Comparison of ENCODE assay signal across 15 cellular contexts in genomic region chr12:8146416-8146771, GRCh38. TPM values are rescaled to one million over a fixed set of nuclear protein-coding genes. Genes with fewer than 3 reads are reported as not detected.
A peak's percentile ranks its signal among the peaks of the same experiment; 100 is the strongest.
DNase-seq lines count a peak whose midpoint lies in the region; ATAC-seq and TF ChIP-seq lines count a peak whose summit lies in the region.
"Had no signal": no experiment of that assay in that cellular context is flagged by ENCODE, and none has a peak within 500 bp of the region (broad histone marks: within the 10 kb centered on the region; RNA-seq: fewer than 3 reads in every experiment).

No MANE protein-coding gene starts in this region.

- H3K9me3 Mint-ChIP-seq in osteocyte (ENCODE audit: unreplicated experiment) (peaks cover 8% of the 10 kb centered on the region), nephron progenitor cell (peaks cover 29% of the 10 kb centered on the region)
- peaks cover 7% of the 10 kb centered on the region for H3K9me3 Mint-ChIP-seq in activated T-helper 2 cell treated with anti-CD3 and anti-CD28 coated beads, Interferon-gamma antibody, Interleukin-2, Interleukin-4, amounts not matched to agents 10 μg/mL and 5 μg/mL and 100 μg/mL, durations not matched to agents 14 hours and 24 hours and 36 hours
- H3K9me3 Mint-ChIP-seq: activated naive CD4-positive, alpha-beta T cell treated with anti-CD3 and anti-CD28 coated beads, Interleukin-2, amount 50 U/mL, for 24 hours; dendritic cell treated with granulocyte-macrophage colony-stimulating factor and Interleukin-4, amounts not matched to agents 40 ng/mL and 50 ng/mL, for 4 days had no signal

- H3K36me3 Mint-ChIP-seq in osteocyte (ENCODE audit: unreplicated experiment) = peaks cover 5% of the 10 kb centered on the region
- H3K36me3 Mint-ChIP-seq in activated T-helper 2 cell treated with anti-CD3 and anti-CD28 coated beads, Interferon-gamma antibody, Interleukin-2, Interleukin-4, amounts not matched to agents 10 μg/mL and 5 μg/mL and 100 μg/mL, durations not matched to agents 14 hours and 24 hours and 36 hours (ENCODE audit: low read depth) = no peaks in the 10 kb centered on the region
- peaks cover 9% of the 10 kb centered on the region for H3K36me3 Mint-ChIP-seq in nephron progenitor cell (ENCODE audit: low read depth)

- no peaks in the 10 kb centered on the region for H3K36me3 ChIP-seq in adipocyte (ENCODE audit: control insufficient read depth, insufficient read depth, low read length, severe bottlenecking)

- H3K4me3 Mint-ChIP-seq in osteocyte (ENCODE audit: unreplicated experiment) (no peak overlapping the region), nephron progenitor cell (no peak overlapping the region)
- H3K4me3 Mint-ChIP-seq in activated T-helper 2 cell treated with anti-CD3 and anti-CD28 coated beads, Interferon-gamma antibody, Interleukin-2, Interleukin-4, amounts not matched to agents 10 μg/mL and 5 μg/mL and 100 μg/mL, durations not matched to agents 14 hours and 24 hours and 36 hours (ENCODE audit: low read depth) = no peak overlapping the region
- H3K4me3 Mint-ChIP-seq: activated B cell treated with CpG ODN at 0.5 μM for 24 hours; activated naive CD4-positive, alpha-beta T cell treated with anti-CD3 and anti-CD28 coated beads, Interleukin-2, amount 50 U/mL, for 24 hours; dendritic cell treated with granulocyte-macrophage colony-stimulating factor and Interleukin-4, amounts not matched to agents 40 ng/mL and 50 ng/mL, for 4 days had no signal

- H3K4me1 ChIP-seq in adipocyte (ENCODE audit: control insufficient read depth, insufficient read depth, low read length) = peaks cover 15% of the 10 kb centered on the region

- no peaks in the 10 kb centered on the region for H3K27me3 Mint-ChIP-seq in osteocyte (ENCODE audit: unreplicated experiment)
- peaks cover 29% of the 10 kb centered on the region for H3K27me3 Mint-ChIP-seq in activated T-helper 2 cell treated with anti-CD3 and anti-CD28 coated beads, Interferon-gamma antibody, Interleukin-2, Interleukin-4, amounts not matched to agents 10 μg/mL and 5 μg/mL and 100 μg/mL, durations not matched to agents 14 hours and 24 hours and 36 hours (ENCODE audit: low read depth)
- peaks cover 11% of the 10 kb centered on the region for H3K27me3 Mint-ChIP-seq in nephron progenitor cell (ENCODE audit: low read depth, poor library complexity)
- H3K27me3 Mint-ChIP-seq: activated naive CD4-positive, alpha-beta T cell treated with anti-CD3 and anti-CD28 coated beads, Interleukin-2, amount 50 U/mL, for 24 hours; dendritic cell treated with granulocyte-macrophage colony-stimulating factor and Interleukin-4, amounts not matched to agents 40 ng/mL and 50 ng/mL, for 4 days had no signal

- peak overlapping the region; percentile 21 for H3K4me3 ChIP-seq in AG04450 (ENCODE audit: low read depth, low read length)
- peak overlapping the region; percentile 55 for H3K4me3 ChIP-seq in adipocyte (ENCODE audit: low read length)
- peak overlapping the region; percentile 24 for H3K4me3 ChIP-seq in fibroblast of pulmonary artery (replicated peaks; ENCODE audit: low read depth, low read length)

- ATAC-seq in GM19463 (IDR thresholded peaks at IDR 0.05; ENCODE audit: unreplicated experiment) = no peak

- DNase-seq in AG04450 (ENCODE audit: low read depth, low spot score) (no peak), adipocyte (ENCODE audit: low read depth) (no peak), fibroblast of pulmonary artery (ENCODE audit: low read depth) (no peak), osteocyte (ENCODE audit: extremely low spot score, unreplicated experiment) (no peak), nephron progenitor cell (no peak), NCI-H1417 treated with DMSO at 0.1 percent for 48 hours (lab: John Stamatoyannopoulos, UW) (no peak)
- no peak for DNase-seq in activated T-helper 2 cell treated with anti-CD3 and anti-CD28 coated beads, Interferon-gamma antibody, Interleukin-2, Interleukin-4, amounts not matched to agents 10 μg/mL and 5 μg/mL and 100 μg/mL, durations not matched to agents 14 hours and 24 hours and 36 hours (ENCODE audit: low spot score)
- DNase-seq: activated B cell treated with CpG ODN at 0.5 μM for 24 hours, MV-4-11 had no signal

- no peak for TF ChIP-seq CTCF in AG04450 (IDR thresholded peaks at IDR 0.05; ENCODE audit: low read depth, low read length)
- TF ChIP-seq CTCF in fibroblast of pulmonary artery (IDR thresholded peaks at IDR 0.05; ENCODE audit: low read length, missing control alignments) = no peak
- TF ChIP-seq CTCF in osteocyte (IDR thresholded peaks at IDR 0.05) = no peak
- TF ChIP-seq CTCF in nephron progenitor cell (IDR thresholded peaks at IDR 0.05) = no peak

- intact Hi-C loops in activated T-helper 2 cell treated with anti-CD3 and anti-CD28 coated beads, Interferon-gamma antibody, Interleukin-2, Interleukin-4, amounts not matched to agents 10 μg/mL and 5 μg/mL and 100 μg/mL, durations not matched to agents 14 hours and 24 hours and 36 hours (cut with micrococcal nuclease) = no loop called here

- H3K27ac Mint-ChIP-seq in osteocyte (ENCODE audit: unreplicated experiment) (peak overlapping the region; percentile 11), nephron progenitor cell (no peak overlapping the region)
- H3K27ac Mint-ChIP-seq in activated T-helper 2 cell treated with anti-CD3 and anti-CD28 coated beads, Interferon-gamma antibody, Interleukin-2, Interleukin-4, amounts not matched to agents 10 μg/mL and 5 μg/mL and 100 μg/mL, durations not matched to agents 14 hours and 24 hours and 36 hours = no peak overlapping the region
- H3K27ac Mint-ChIP-seq: activated B cell treated with CpG ODN at 0.5 μM for 24 hours; activated naive CD4-positive, alpha-beta T cell treated with anti-CD3 and anti-CD28 coated beads, Interleukin-2, amount 50 U/mL, for 24 hours; dendritic cell treated with granulocyte-macrophage colony-stimulating factor and Interleukin-4, amounts not matched to agents 40 ng/mL and 50 ng/mL, for 4 days had no signal

- peak overlapping the region; percentile 6 for H3K9ac ChIP-seq in adipocyte (ENCODE audit: low read length)

- POLR2A ChIA-PET in AG04450 (lab: Yijun Ruan, JAX) = no interaction called here

- CTCF ChIA-PET in AG04450 (lab: Charles Lee) = interaction anchor here (1.9 kb wide), 1 partner anchor 37 kb away, joined by 11 read pairs; no protein-coding TSS in a partner anchor

- peaks cover 12% of the 10 kb centered on the region for H3K4me1 Mint-ChIP-seq in osteocyte (ENCODE audit: unreplicated experiment)
- H3K4me1 Mint-ChIP-seq in activated T-helper 2 cell treated with anti-CD3 and anti-CD28 coated beads, Interferon-gamma antibody, Interleukin-2, Interleukin-4, amounts not matched to agents 10 μg/mL and 5 μg/mL and 100 μg/mL, durations not matched to agents 14 hours and 24 hours and 36 hours (ENCODE audit: low read depth) = no peaks in the 10 kb centered on the region
- peaks cover 17% of the 10 kb centered on the region for H3K4me1 Mint-ChIP-seq in nephron progenitor cell
- H3K4me1 Mint-ChIP-seq: activated B cell treated with CpG ODN at 0.5 μM for 24 hours; activated naive CD4-positive, alpha-beta T cell treated with anti-CD3 and anti-CD28 coated beads, Interleukin-2, amount 50 U/mL, for 24 hours had no signal

- peak overlapping the region; percentile 66 for H3K27ac ChIP-seq in AG04450 (ENCODE audit: low read depth, low read length)

- H3K27me3 ChIP-seq in AG04450 (ENCODE audit: control insufficient read depth, insufficient read depth, low read length) = no peaks in the 10 kb centered on the region
- H3K27me3 ChIP-seq in adipocyte (replicated peaks; ENCODE audit: control insufficient read depth, insufficient read depth, low read length) = peaks cover 2% of the 10 kb centered on the region

- H3K9me3 ChIP-seq in AG04450 (ENCODE audit: control insufficient read depth, insufficient read depth, low read length) (no peaks in the 10 kb centered on the region), adipocyte (ENCODE audit: control insufficient read depth, low read length) (no peaks in the 10 kb centered on the region)

RNA-seq across cellular contexts. Expression of gene ZNF705A, which starts 10.4 kb away (rescaled TPM):
- polyA plus RNA-seq in AG04450 (2011; rRNA removed) = not detected in 2 replicates
- polyA minus RNA-seq in AG04450 (2011; rRNA and poly(A)+ RNA removed) = not detected in 2 replicates
- total RNA-seq in osteocyte = not detected in 2 replicates
- not detected in 2 replicates for total RNA-seq in activated T-helper 2 cell treated with anti-CD3 and anti-CD28 coated beads, Interferon-gamma antibody, Interleukin-2, Interleukin-4, amounts not matched to agents 10 μg/mL and 5 μg/mL and 100 μg/mL, durations not matched to agents 14 hours and 24 hours and 36 hours
- total RNA-seq: activated B cell treated with CpG ODN at 0.5 μM for 24 hours, left cardiac atrium, subcutaneous adipose tissue had no signal
- polyA plus RNA-seq: neural cell had no signal

RNA-seq across cellular contexts. Expression of gene CLEC4A, which starts 23.0 kb away (rescaled TPM):
- 0.19 and 0.24 TPM in 2 replicates for polyA plus RNA-seq in AG04450 (2011; rRNA removed)
- polyA minus RNA-seq in AG04450 (2011; rRNA and poly(A)+ RNA removed) = 0.43 TPM in 1 of 2 replicates, not detected in the other
- 0.97 and 1.5 TPM in 2 replicates for total RNA-seq in osteocyte
- total RNA-seq in activated T-helper 2 cell treated with anti-CD3 and anti-CD28 coated beads, Interferon-gamma antibody, Interleukin-2, Interleukin-4, amounts not matched to agents 10 μg/mL and 5 μg/mL and 100 μg/mL, durations not matched to agents 14 hours and 24 hours and 36 hours = 0.94 TPM in 1 of 2 replicates, not detected in the other
